In the genomic region with DNA sequence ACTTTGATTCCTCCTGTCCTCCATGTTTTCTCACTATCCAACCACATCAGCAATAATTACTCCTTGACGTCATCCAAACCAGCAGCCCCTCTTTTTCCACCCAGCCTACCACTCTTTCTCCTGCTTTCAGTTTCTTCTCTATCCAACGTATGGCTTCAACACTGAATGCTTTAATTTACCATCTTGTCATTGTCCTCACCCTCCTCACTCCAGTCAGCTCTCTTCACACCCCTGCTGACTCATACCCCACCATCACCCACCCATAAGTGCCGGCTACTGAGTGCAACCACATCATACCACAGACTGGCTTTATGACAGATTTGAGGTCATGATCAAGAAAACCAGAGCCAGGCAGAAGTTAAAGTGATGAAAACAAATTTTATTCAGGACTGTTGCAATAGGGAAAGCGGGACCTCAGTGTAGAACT, we compare ENCODE assay signal across 7 cellular contexts. TPM values are rescaled to one million over a fixed set of nuclear protein-coding genes. Genes with fewer than 3 reads are reported as not detected.
DNase-seq lines count a peak whose midpoint lies in the region; ATAC-seq and TF ChIP-seq lines count a peak whose summit lies in the region.

No MANE protein-coding gene starts in this region.

- no peaks in the 10 kb centered on the region for H3K9me3 ChIP-seq in thyroid gland

- H3K4me3 ChIP-seq in NB4 (ENCODE audit: low read depth, low read length) (no peak overlapping the region), brain microvascular endothelial cell (ENCODE audit: low read depth, low read length) (no peak overlapping the region), thyroid gland (replicated peaks in 1 of 3) (no peak overlapping the region)

- intact Hi-C loops in thyroid gland (cut with DNase I), result no loop called here

- peak; percentile 76 for DNase-seq in NB4 (ENCODE audit: low read depth)
- peak; percentile 76 for DNase-seq in brain microvascular endothelial cell
- DNase-seq in stimulated activated CD8-positive, alpha-beta memory T cell treated with anti-CD3 and anti-CD28 coated beads, Interleukin-15, amount 100 ng/mL, for 24 hours (ENCODE audit: low read depth), result peak; percentile 13
- no peak for DNase-seq in retina
- no peak for DNase-seq in NCI-H524 treated with DMSO at 0.1 percent for 48 hours (lab: John Stamatoyannopoulos, UW)
- DNase-seq in thyroid gland, result no peak

- H3K36me3 ChIP-seq in brain microvascular endothelial cell (replicated peaks), result no peaks in the 10 kb centered on the region
- H3K36me3 ChIP-seq in thyroid gland, result no peaks in the 10 kb centered on the region

- H3K27me3 ChIP-seq in brain microvascular endothelial cell (replicated peaks), result no peaks in the 10 kb centered on the region
- H3K27me3 ChIP-seq in thyroid gland, result no peaks in the 10 kb centered on the region

- TF ChIP-seq POLR2A in NB4 (IDR thresholded peaks at IDR 0.05; ENCODE audit: extremely low read depth, insufficient read length), result no peak
- TF ChIP-seq POLR2A in thyroid gland (IDR thresholded peaks at IDR 0.05), result no peak

- TF ChIP-seq CTCF in NB4 (IDR thresholded peaks at IDR 0.05; ENCODE audit: low read depth, low read length) (no peak), brain microvascular endothelial cell (IDR thresholded peaks at IDR 0.05; ENCODE audit: low read depth, low read length, missing control alignments) (no peak), thyroid gland (IDR thresholded peaks at IDR 0.05) (no peak)

- no peaks in the 10 kb centered on the region for H3K4me1 ChIP-seq in thyroid gland

- WGBS in thyroid gland, 2 donors, result 84 to 85% methylated on average over 4 of the region's 4 CpGs

- H3K27ac ChIP-seq in brain microvascular endothelial cell (no peak overlapping the region), thyroid gland (no peak overlapping the region)

- ATAC-seq in GM21381 (IDR thresholded peaks at IDR 0.05; ENCODE audit: unreplicated experiment), result peak; percentile 55

- in situ Hi-C loops in brain microvascular endothelial cell (cut with HindIII; ENCODE audit: low pct_ligation_motif_present, low sequenced_read_pairs), result no loop called here

RNA-seq across cellular contexts. Expression of a gene that starts 9.8 kb away (rescaled TPM):
- 100 to 1,000 TPM; 313 to 356 (median 325) TPM for total RNA-seq in thyroid gland

RNA-seq across cellular contexts. Expression of a gene that starts 58.4 kb away (rescaled TPM):
- total RNA-seq in thyroid gland, result not detected

Comparison
In these comparisons a context has a peak if more than half of its experiments do, and no peak if none do; other contexts are left out.
1. DNase-seq: peak in NB4 (single experiment), brain microvascular endothelial cell (single experiment) and stimulated activated CD8-positive, alpha-beta memory T cell treated with anti-CD3 and anti-CD28 coated beads, Interleukin-15, amount 100 ng/mL, for 24 hours (single experiment); none in retina (single experiment), NCI-H524 treated with DMSO at 0.1 percent for 48 hours (single experiment) and thyroid gland (0 of 2).